ENCODE assay signal across 9 cellular contexts in the genomic region with DNA sequence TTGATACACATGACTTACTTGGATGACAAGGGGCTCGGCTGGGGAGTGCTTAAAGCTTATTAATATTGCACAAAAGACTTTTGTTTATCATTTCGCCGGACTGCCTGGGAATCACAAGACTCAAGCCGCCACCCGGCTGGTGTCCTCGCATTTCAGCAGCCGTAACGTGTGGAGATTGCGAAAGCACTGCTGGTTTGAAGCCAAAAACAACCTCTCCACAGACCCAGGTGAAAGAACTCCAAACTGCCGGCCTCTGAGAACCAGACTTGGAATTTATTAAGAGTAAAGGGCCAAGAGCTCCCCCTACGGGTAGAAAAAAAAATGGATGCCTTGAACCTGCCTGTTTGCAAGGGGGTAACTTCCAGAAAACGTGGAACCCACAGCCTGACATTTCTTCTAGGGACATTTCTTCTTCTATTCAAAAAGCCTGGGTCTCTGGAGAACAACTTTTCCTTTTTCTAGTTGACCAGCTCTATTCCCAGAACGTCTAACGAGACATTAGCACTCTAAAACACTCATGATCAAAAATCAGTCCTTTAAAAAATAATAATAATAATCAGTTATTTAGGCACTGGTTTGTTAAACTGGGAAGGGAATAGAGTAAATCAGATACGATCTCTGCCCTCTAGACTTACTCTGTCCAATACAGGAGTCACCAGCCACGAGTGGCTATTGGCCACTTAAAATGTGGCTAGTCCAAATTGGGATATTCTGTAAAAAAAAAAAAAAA.
A peak's percentile ranks its signal among the peaks of the same experiment; 100 is the strongest.
DNase-seq lines count a peak whose midpoint lies in the region; ATAC-seq, FAIRE-seq and TF ChIP-seq lines count a peak whose summit lies in the region.
"Had no signal": no experiment of that assay in that cellular context is flagged by ENCODE, and none has a peak within 500 bp of the region (broad histone marks: within the 10 kb centered on the region; RNA-seq: fewer than 3 reads in every experiment).

No MANE protein-coding gene starts in this region.

- DNase-seq in AG04449 (ENCODE audit: low read depth, low spot score), result peak; percentile 84
- DNase-seq in GM12892 (ENCODE audit: insufficient read length), result peak; percentile 7
- peak; percentile 60 for DNase-seq in RCC 7860 (ENCODE audit: low spot score)
- DNase-seq in MCF 10A (ENCODE audit: unreplicated experiment), result peak; percentile 99
- DNase-seq in iPS DF 6.9 (ENCODE audit: low read depth, low spot score), result peak; percentile 74
- peak; percentile 93 for DNase-seq in skeletal muscle cell (ENCODE audit: low read depth)

- no TSS peak for BruUV-seq in MCF 10A (replicated peaks; lab: Mats Ljungman, UMichigan)

- H3K4me3 Mint-ChIP-seq in MCF 10A (ENCODE audit: unreplicated experiment), result no peak overlapping the region

- no CpG with 5 or more reads among the region's 16 CpGs for WGBS in iPS DF 6.9 (ENCODE audit: insufficient coverage, insufficient read length)

- intact Hi-C loops in MCF 10A (cut with micrococcal nuclease), result loop anchor here (5.0 kb wide), 1 partner anchor 369 kb away; no protein-coding TSS in a partner anchor

- no peak for TF ChIP-seq POLR2A in GM12892 (IDR thresholded peaks at IDR 0.05; ENCODE audit: low read depth, low read length)

- peak overlapping the region; percentile 89 for H2AFZ ChIP-seq in Loucy (ENCODE audit: low read length)

- no peak overlapping the region for H3K4me2 ChIP-seq in Loucy (ENCODE audit: low read depth, low read length, poor library complexity, severe bottlenecking)

- peak overlapping the region; percentile 95 for H3K27ac Mint-ChIP-seq in MCF 10A (ENCODE audit: low read depth, unreplicated experiment)

- H3K36me3 Mint-ChIP-seq in MCF 10A (ENCODE audit: insufficient read depth, unreplicated experiment), result no peaks in the 10 kb centered on the region

- no peaks in the 10 kb centered on the region for H3K27me3 Mint-ChIP-seq in MCF 10A (ENCODE audit: insufficient read depth, unreplicated experiment)

- H3K9me3 ChIP-seq in Loucy (ENCODE audit: insufficient read depth, low read depth, low read length), result no peaks in the 10 kb centered on the region
- H3K9me3 ChIP-seq in iPS DF 6.9 (ENCODE audit: control insufficient read depth, insufficient read depth, low read length), result no peaks in the 10 kb centered on the region

- no peaks in the 10 kb centered on the region for H3K79me2 ChIP-seq in Loucy (ENCODE audit: insufficient read depth, low read length)

- POLR2A ChIA-PET in AG04449 (lab: Yijun Ruan, JAX) (interaction anchor here (0.6 kb wide), 1 partner anchor 1411 kb away, joined by 4 read pairs; no protein-coding TSS in a partner anchor), MCF 10A (lab: Yijun Ruan, JAX) (interaction anchor here (0.6 to 3.2 kb wide), 13 partner anchors 11 to 1412 kb away, joined by 3 to 15 read pairs (median 4); partner anchors contain the start of gene MEIS1)

- H3F3A ChIP-seq in Loucy (ENCODE audit: low read depth), result no peaks in the 10 kb centered on the region

- H3K9me2 ChIP-seq in Loucy (replicated peaks; ENCODE audit: low read depth, low read length), result no peaks in the 10 kb centered on the region

- no peaks in the 10 kb centered on the region for H3K27me3 ChIP-seq in Loucy (ENCODE audit: insufficient read depth, low read length, poor library complexity, severe bottlenecking)
- no peaks in the 10 kb centered on the region for H3K27me3 ChIP-seq in iPS DF 6.9 (ENCODE audit: control insufficient read depth, insufficient read depth, low read length)

- H3K4me3 ChIP-seq in AG04449 (ENCODE audit: low read depth, low read length) (peak overlapping the region; percentile 30; the same call in 1 of the 2 replicates), Loucy (ENCODE audit: low read length, poor library complexity, severe bottlenecking) (no peak overlapping the region), iPS DF 6.9 (ENCODE audit: low read length) (no peak overlapping the region), skeletal muscle cell (ENCODE audit: low read depth, low read length) (no peak overlapping the region)

- H3K9ac ChIP-seq in Loucy (ENCODE audit: low read depth, low read length, poor library complexity, severe bottlenecking), result no peak overlapping the region

- H3K4me1 ChIP-seq in Loucy (ENCODE audit: insufficient read depth, low read length, poor library complexity, severe bottlenecking) (no peaks in the 10 kb centered on the region), iPS DF 6.9 (ENCODE audit: control insufficient read depth, insufficient read depth, low read length) (no peaks in the 10 kb centered on the region)

- FAIRE-seq in GM12892 (lab: Jason Lieb, UNC) (no peak), RCC 7860 (lab: Jason Lieb, UNC) (peak; percentile 35)

- ATAC-seq in HG02973 (IDR thresholded peaks at IDR 0.05; ENCODE audit: unreplicated experiment), result no peak

- H3K9me3 Mint-ChIP-seq in MCF 10A (ENCODE audit: unreplicated experiment), result no peaks in the 10 kb centered on the region

- H3K4me1 Mint-ChIP-seq in MCF 10A (ENCODE audit: insufficient read depth, unreplicated experiment), result peaks cover 14% of the 10 kb centered on the region

- H3K27ac ChIP-seq in iPS DF 6.9 (ENCODE audit: low read length), result no peak overlapping the region
- H3K27ac ChIP-seq: skin epidermis had no signal

- CTCF ChIA-PET in AG04449 (lab: Yijun Ruan, JAX) (interaction anchor here (0.7 to 3.8 kb wide), 45 partner anchors 8 to 1418 kb away, joined by 3 to 39 read pairs (median 4); no protein-coding TSS in a partner anchor), MCF 10A (lab: Yijun Ruan, JAX) (interaction anchor here (0.5 to 2.1 kb wide), 16 partner anchors 8 to 1408 kb away, joined by 3 to 15 read pairs (median 4); no protein-coding TSS in a partner anchor)

- H3K36me3 ChIP-seq in Loucy (ENCODE audit: insufficient read depth, low read length) (no peaks in the 10 kb centered on the region), iPS DF 6.9 (ENCODE audit: control insufficient read depth, insufficient read depth, low read length) (no peaks in the 10 kb centered on the region)

- peak; percentile 58 for TF ChIP-seq CTCF in AG04449 (IDR thresholded peaks at IDR 0.05; ENCODE audit: insufficient read depth, low read length, missing control alignments)
- TF ChIP-seq CTCF in Loucy (conservative IDR thresholded peaks at IDR 0.05; ENCODE audit: low read length), result peak; percentile 85
- peak; percentile 74 for TF ChIP-seq CTCF in MCF 10A (IDR thresholded peaks at IDR 0.05; ENCODE audit: unreplicated experiment)

- no peaks in the 10 kb centered on the region for H4K20me1 ChIP-seq in Loucy (ENCODE audit: insufficient read depth, low read length, poor library complexity, severe bottlenecking)

Comparison
In these comparisons a context has a peak if more than half of its experiments do, and no peak if none do; other contexts are left out.
1. DNase-seq: peak in every context shown above with its lines; median percentile 99 in MCF 10A; 93 in skeletal muscle cell; 84 in AG04449; 74 in iPS DF 6.9; 60 in RCC 7860; 7 in GM12892.